19 cellular contexts compared by ENCODE assay signal in the genomic region with DNA sequence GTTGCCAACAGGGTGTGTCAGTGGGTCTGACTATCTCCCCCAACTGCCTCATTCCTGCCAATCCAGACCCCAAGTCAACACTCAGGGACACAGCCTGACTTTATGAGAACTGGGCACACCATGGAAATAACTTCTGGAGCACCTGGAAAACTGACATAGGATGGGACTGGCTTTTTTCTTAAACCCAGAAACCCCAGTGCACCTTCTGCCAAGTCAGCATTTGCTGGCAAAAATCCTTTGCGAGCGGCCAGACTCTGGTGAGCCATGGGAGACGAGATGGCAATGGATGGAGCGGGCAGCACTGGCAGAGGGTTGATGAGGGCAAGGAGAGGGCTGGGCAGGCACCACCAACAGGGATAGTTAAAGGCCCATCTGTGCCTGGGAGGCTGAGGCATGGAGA.
DNase-seq lines count a peak whose midpoint lies in the region; ATAC-seq, FAIRE-seq and TF ChIP-seq lines count a peak whose summit lies in the region.
"Had no signal": no experiment of that assay in that cellular context is flagged by ENCODE, and none has a peak within 500 bp of the region (broad histone marks: within the 10 kb centered on the region; RNA-seq: fewer than 3 reads in every experiment).

No MANE protein-coding gene starts in this region.

- no peaks in the 10 kb centered on the region for H3K4me1 ChIP-seq in IMR-90 (ENCODE audit: control insufficient read depth, insufficient read depth, low read length)
- H3K4me1 ChIP-seq in K562 (replicated peaks in 1 of 2; ENCODE audit: control insufficient read depth in 2 of 2, insufficient read depth in 2 of 2, low read length in 2 of 2) = no peaks in the 10 kb centered on the region
- peaks cover 2% of the 10 kb centered on the region for H3K4me1 ChIP-seq in mesendoderm (ENCODE audit: control insufficient read depth, low read depth, low read length)
- H3K4me1 ChIP-seq: BLaER1, Caco-2, HAP-1 had no signal

- H3K27me3 ChIP-seq in IMR-90 (ENCODE audit: control insufficient read depth, insufficient read depth, low read length) (peaks cover 18% of the 10 kb centered on the region), K562 (ENCODE audit: control insufficient read depth in 2 of 2, insufficient read depth in 2 of 2, low read length in 2 of 2) (0 out of 5 replicates have a peak, but pooled peaks cover 0 to 6% of the 10 kb centered on the region in 2 experiments), mesendoderm (ENCODE audit: insufficient read depth, low read length, poor library complexity) (no peaks in the 10 kb centered on the region)
- H3K27me3 ChIP-seq: BLaER1 had no signal

- H2BK15ac ChIP-seq in IMR-90 (ENCODE audit: low read depth, low read length) (no peak overlapping the region), mesendoderm (replicated peaks; ENCODE audit: low read depth) (no peak overlapping the region)

- no peak for FAIRE-seq in K562 (lab: Jason Lieb, UNC)
- FAIRE-seq: GM12878, GM19239 had no signal

- no peak overlapping the region for H3K14ac ChIP-seq in IMR-90 (replicated peaks; ENCODE audit: low read depth, low read length)

- no peak overlapping the region for H4K91ac ChIP-seq in IMR-90 (ENCODE audit: insufficient read depth, low read depth, low read length)

- DNase-seq in IMR-90 (no peak), K562 (ENCODE audit: extremely low read depth in 1 of 4, low spot score in 3 of 4) (no peak), mesendoderm (no peak), dermis blood vessel endothelial cell (no peak), NCI-H2196 (lab: John Stamatoyannopoulos, UW; ENCODE audit: unreplicated experiment) (no peak), GM20000 (ENCODE audit: low spot score) (no peak)
- DNase-seq: Caco-2; CD4-positive, CD25-positive, alpha-beta regulatory T cell; CD8-positive, alpha-beta T cell; DMS79; EL; GDM1; HFFc6 had no signal

- H3K56ac ChIP-seq in IMR-90 (ENCODE audit: extremely low read depth, insufficient read depth, low read length) (no peak overlapping the region), mesendoderm (ENCODE audit: low read length) (no peak overlapping the region)

- POLR2A ChIA-PET in IMR-90 (lab: Charles Lee; ENCODE audit: unreplicated experiment) (no interaction called here), K562 (lab: Yijun Ruan, JAX) (interaction anchor here (0.6 kb wide), 1 partner anchor 130 kb away, joined by 3 read pairs; no protein-coding TSS in a partner anchor)

- no peak overlapping the region for H3K27ac ChIP-seq in IMR-90 (ENCODE audit: insufficient read depth, low read length)
- H3K27ac ChIP-seq in K562 (ENCODE audit: extremely low read depth, low read depth, low read length) = no peak overlapping the region
- H3K27ac ChIP-seq in mesendoderm (ENCODE audit: low read depth, low read length) = no peak overlapping the region
- H3K27ac ChIP-seq: BLaER1, C4-2B had no signal

- H3K79me1 ChIP-seq in IMR-90 (ENCODE audit: low read depth in 1 of 2, low read length in 2 of 2) (no peaks in the 10 kb centered on the region), mesendoderm (ENCODE audit: low read length) (no peaks in the 10 kb centered on the region)

- no peaks in the 10 kb centered on the region for H4K20me1 ChIP-seq in IMR-90 (ENCODE audit: insufficient read depth, low read length)
- H4K20me1 ChIP-seq in K562 (replicated peaks; ENCODE audit: control insufficient read depth, insufficient read depth, low read length) = no peaks in the 10 kb centered on the region
- H4K20me1 ChIP-seq: BLaER1 had no signal

- H2AK5ac ChIP-seq in IMR-90 (ENCODE audit: low read depth, low read length) = no peak overlapping the region
- peak overlapping the region; percentile 60 for H2AK5ac ChIP-seq in mesendoderm (ENCODE audit: low read length)

- in situ Hi-C loops in IMR-90 (cut with MboI; ENCODE audit: low sequenced_read_pairs) = no loop called here
- in situ Hi-C loops in K562 (cut with MboI) = no loop called here

- dilution Hi-C loops in IMR-90 (cut with HindIII; ENCODE audit: low sequenced_read_pairs, unreplicated experiment) = no loop called here

- H2BK5ac ChIP-seq in IMR-90 (ENCODE audit: low read depth, low read length, poor library complexity, severe bottlenecking) = no peak overlapping the region
- H2BK5ac ChIP-seq in mesendoderm (ENCODE audit: low read length) = no peak overlapping the region

- no peak for TF ChIP-seq EP300 in K562 (IDR thresholded peaks at IDR 0.05; ENCODE audit: low read length)

- CTCF ChIA-PET in IMR-90 (lab: Yijun Ruan, JAX) (no interaction called here), K562 (lab: Yijun Ruan, JAX; ENCODE audit: low intra/inter-chr PET ratio) (no interaction called here)

- ATAC-seq in IMR-90 (ENCODE audit: low read depth) (no peak), K562 (no peak)
- ATAC-seq: CD8-positive, alpha-beta T cell; GM12878; GM23338 had no signal

- TF ChIP-seq RAD21 in IMR-90 (IDR thresholded peaks at IDR 0.05; ENCODE audit: low read length) = no peak
- TF ChIP-seq RAD21 in K562 (CRISPR knock-in tag; conservative IDR thresholded peaks at IDR 0.05 in 1 of 2, IDR thresholded peaks at IDR 0.05 in 1 of 2) = no peak

- H3K36me3 ChIP-seq in IMR-90 (ENCODE audit: control insufficient read depth, insufficient read depth, low read length) = no peaks in the 10 kb centered on the region
- no peaks in the 10 kb centered on the region for H3K36me3 ChIP-seq in K562 (ENCODE audit: control insufficient read depth, insufficient read depth, low read length)
- H3K36me3 ChIP-seq in mesendoderm (ENCODE audit: control insufficient read depth, insufficient read depth, low read length) = no peaks in the 10 kb centered on the region
- H3K36me3 ChIP-seq: BLaER1, HAP-1 had no signal

- 100% methylated on average over 1 of the region's 4 CpGs; no CpG with 5 or more reads in 1 of the 2 experiments for WGBS in IMR-90 (ENCODE audit: extremely low coverage in 2 of 2, insufficient read length in 1 of 2), 2 experiments
- WGBS in K562 (ENCODE audit: insufficient coverage, low coverage, missing lambda C conversion rate) = 3% methylated on average over 4 of the region's 4 CpGs
- no CpG with 5 or more reads among the region's 4 CpGs for WGBS in mesendoderm (ENCODE audit: extremely low coverage, insufficient coverage, low lambda C conversion rate)

- H3K4ac ChIP-seq in IMR-90 (ENCODE audit: low read depth, low read length) (no peak overlapping the region), mesendoderm (ENCODE audit: low read depth, low read length) (no peak overlapping the region)

- H4K5ac ChIP-seq in IMR-90 (ENCODE audit: low read depth, low read length) (no peak overlapping the region), mesendoderm (ENCODE audit: low read length) (no peak overlapping the region)

- BruUV-seq in IMR-90 (replicated peaks; lab: Mats Ljungman, UMichigan) = no TSS peak
- BruUV-seq in K562 (replicated peaks; lab: Mats Ljungman, UMichigan) = no TSS peak

- TF ChIP-seq POLR2A in IMR-90 (IDR thresholded peaks at IDR 0.05; ENCODE audit: low read depth, low read length) (no peak), K562 (conservative IDR thresholded peaks at IDR 0.05) (no peak)

- H2AFZ ChIP-seq in IMR-90 (replicated peaks; ENCODE audit: low read length, poor library complexity) (no peak overlapping the region), K562 (ENCODE audit: low read depth, low read length) (no peak overlapping the region)
- H2AFZ ChIP-seq: GM23338 had no signal

- H2BK20ac ChIP-seq in IMR-90 (ENCODE audit: low read depth, low read length) = no peak overlapping the region

- H4K8ac ChIP-seq in IMR-90 (ENCODE audit: low read depth in 2 of 2, low read length in 2 of 2) (no peak overlapping the region), mesendoderm (ENCODE audit: low read depth, low read length) (no peak overlapping the region)

- H3K9ac ChIP-seq in IMR-90 (ENCODE audit: low read depth, low read length) (no peak overlapping the region), K562 (ENCODE audit: insufficient read depth in 1 of 2, low read depth in 2 of 2, low read length in 2 of 2) (no peak overlapping the region), mesendoderm (ENCODE audit: low read length) (no peak overlapping the region)
- H3K9ac ChIP-seq: BLaER1 had no signal

- H3K79me2 ChIP-seq in K562 (ENCODE audit: control insufficient read depth, insufficient read depth, low read length) (no peaks in the 10 kb centered on the region), mesendoderm (ENCODE audit: control insufficient read depth, insufficient read depth, low read length) (no peaks in the 10 kb centered on the region)

- intact Hi-C loops in IMR-90 (cut with micrococcal nuclease) (no loop called here), K562 (cut with micrococcal nuclease) (no loop called here)

- no peak for TF ChIP-seq CTCF in IMR-90 (conservative IDR thresholded peaks at IDR 0.05; ENCODE audit: low read depth, low read length)
- TF ChIP-seq CTCF in K562 (IDR thresholded peaks at IDR 0.05 in 2 of 3, conservative IDR thresholded peaks at IDR 0.05 in 1 of 3; ENCODE audit: insufficient read depth in 2 of 3, low read depth in 1 of 3, low read length in 3 of 3) = no peak
- TF ChIP-seq CTCF in GM20000 (IDR thresholded peaks at IDR 0.05; ENCODE audit: extremely low read depth, missing control alignments) = no peak

- H3K4me3 ChIP-seq in IMR-90 (ENCODE audit: insufficient read depth, low read depth, low read length) = no peak overlapping the region
- H3K4me3 ChIP-seq in K562 = no peak overlapping the region
- H3K4me3 ChIP-seq in mesendoderm (ENCODE audit: low read length) = no peak overlapping the region
- H3K4me3 ChIP-seq: BLaER1, GM12878, GM23338, HAP-1 had no signal

- H2BK120ac ChIP-seq in IMR-90 (ENCODE audit: low read depth, low read length) = no peak overlapping the region
- no peak overlapping the region for H2BK120ac ChIP-seq in mesendoderm (ENCODE audit: low read depth, low read length)

- no peak overlapping the region for H3K18ac ChIP-seq in IMR-90 (ENCODE audit: low read depth, low read length)
- H3K18ac ChIP-seq in mesendoderm (ENCODE audit: low read length) = no peak overlapping the region

- H2AK9ac ChIP-seq in IMR-90 (replicated peaks; ENCODE audit: low read depth, low read length, poor library complexity) = no peak overlapping the region

- no peaks in the 10 kb centered on the region for H3K9me3 ChIP-seq in IMR-90 (ENCODE audit: control insufficient read depth, insufficient read depth, low read length)
- H3K9me3 ChIP-seq in K562 (replicated peaks; ENCODE audit: control insufficient read depth, insufficient read depth, low read depth, low read length) = no peaks in the 10 kb centered on the region
- H3K9me3 ChIP-seq: BLaER1, Caco-2, HAP-1 had no signal

- H3K9me1 ChIP-seq in IMR-90 (ENCODE audit: insufficient read depth, low read length) = no peaks in the 10 kb centered on the region; the same call in 1 of the 2 replicates
- no peaks in the 10 kb centered on the region for H3K9me1 ChIP-seq in K562 (ENCODE audit: control insufficient read depth, insufficient read depth, low read length)

- H3K4me2 ChIP-seq in IMR-90 (ENCODE audit: low read depth, low read length) (no peak overlapping the region), K562 (ENCODE audit: insufficient read depth, low read length) (no peak overlapping the region), mesendoderm (ENCODE audit: low read length) (no peak overlapping the region)
- H3K4me2 ChIP-seq: BLaER1, GM23338 had no signal

- H3K23ac ChIP-seq in IMR-90 (ENCODE audit: low read depth, low read length) (no peak overlapping the region), mesendoderm (ENCODE audit: low read length) (no peak overlapping the region)

TF ChIP-seq in IMR-90, 13 proteins besides CTCF, POLR2A, EP300 and RAD21 (continues in another document):
- no peak for TF ChIP-seq SMC3 (IDR thresholded peaks at IDR 0.05; ENCODE audit: low read depth, low read length)

TF ChIP-seq in K562, 482 proteins besides CTCF, POLR2A, EP300 and RAD21 (continues in another document):
- TF ChIP-seq SOX6 (IDR thresholded peaks at IDR 0.05) = no peak
